In genomic region chr11:128520886-128521696, GRCh38 we compare ENCODE assay signal across 8 cellular contexts.
DNase-seq lines count a peak whose midpoint lies in the region; ATAC-seq and TF ChIP-seq lines count a peak whose summit lies in the region.

No MANE protein-coding gene starts in this region.

- intact Hi-C loops in heart right ventricle (cut with DNase I) (loop anchor here in 4 of 10 donors (5.0 to 10.0 kb wide), 6 partner anchors 34 to 229 kb away; partner anchors contain the start of gene ETS1 (in 1 of the 4)), left cardiac atrium (cut with DNase I) (loop anchor here in 1 of 2 donors (5.0 to 10.0 kb wide), 2 partner anchors 54 to 104 kb away; no protein-coding TSS in a partner anchor), adrenal gland (cut with DNase I) (no loop called here), right lobe of liver (cut with DNase I) (no loop called here)

- TF ChIP-seq CTCF in heart right ventricle (IDR thresholded peaks at IDR 0.05) (no peak), adrenal gland (IDR thresholded peaks at IDR 0.05) (no peak), right lobe of liver (IDR thresholded peaks at IDR 0.05) (no peak), upper lobe of left lung (IDR thresholded peaks at IDR 0.05) (peak in 1 of 6 experiments; percentile 1)

- H3K27me3 ChIP-seq in heart right ventricle (no peaks in the 10 kb centered on the region), adrenal gland (no peaks in the 10 kb centered on the region), right lobe of liver (no peaks in the 10 kb centered on the region), upper lobe of left lung (no peaks in the 10 kb centered on the region)

- H3K4me1 ChIP-seq in heart right ventricle (peaks cover 16 to 81% (median 66%) of the 10 kb centered on the region in 9 donors), adrenal gland (replicated peaks in 1 of 2) (peaks cover 13 to 15% of the 10 kb centered on the region in 2 donors), right lobe of liver (peaks cover 0 to 6% (median 0%) of the 10 kb centered on the region in 4 donors), upper lobe of left lung (peaks cover 36 to 53% (median 42%) of the 10 kb centered on the region in 4 donors)

- WGBS in heart right ventricle, 2 donors = 5% methylated on average over 12 of the region's 12 CpGs
- WGBS in adrenal gland, 4 donors = 27 to 37% (median 33%) methylated on average over 12 of the region's 12 CpGs
- WGBS in right lobe of liver (ENCODE audit: insufficient coverage, low coverage, low lambda C conversion rate, missing lambda C conversion rate) = 24% methylated on average over 5 of the region's 12 CpGs
- WGBS in upper lobe of left lung, 2 donors = 8 to 9% methylated on average over 12 of the region's 12 CpGs

- no peak for TF ChIP-seq EP300 in upper lobe of left lung (IDR thresholded peaks at IDR 0.05)

- DNase-seq in heart right ventricle (no peak), left cardiac atrium (no peak), adrenal gland (no peak), right lobe of liver (peak in 1 of 3 donors; percentile 54), upper lobe of left lung (no peak), DMS153 (lab: John Stamatoyannopoulos, UW) (no peak), LoVo (ENCODE audit: low spot score) (no peak)

- TF ChIP-seq POLR2A in adrenal gland (IDR thresholded peaks at IDR 0.05) (no peak), right lobe of liver (IDR thresholded peaks at IDR 0.05) (no peak), upper lobe of left lung (IDR thresholded peaks at IDR 0.05) (no peak)

- H3K27ac ChIP-seq in heart right ventricle = peak overlapping the region; percentile 91 to 99 (median 98)
- H3K27ac ChIP-seq in adrenal gland = peak overlapping the region in 4 of 5 donors; percentile 68 to 95 (median 91)
- peak overlapping the region; percentile 81 to 93 (median 87) for H3K27ac ChIP-seq in right lobe of liver
- H3K27ac ChIP-seq in upper lobe of left lung = peak overlapping the region; percentile 93 to 98 (median 98)

- ATAC-seq in heart right ventricle (no peak), left cardiac atrium (no peak), right lobe of liver (no peak), upper lobe of left lung (ENCODE audit: low FRiP score in 2 of 2) (no peak), HG03457 (IDR thresholded peaks at IDR 0.05; ENCODE audit: unreplicated experiment) (no peak)

- H3K36me3 ChIP-seq in heart right ventricle = peaks cover 0 to 16% (median 0%) of the 10 kb centered on the region in 9 donors
- H3K36me3 ChIP-seq in adrenal gland (replicated peaks in 1 of 2) = no peaks in the 10 kb centered on the region
- no peaks in the 10 kb centered on the region for H3K36me3 ChIP-seq in right lobe of liver
- H3K36me3 ChIP-seq in upper lobe of left lung = no peaks in the 10 kb centered on the region

- H3K9me3 ChIP-seq in heart right ventricle (no peaks in the 10 kb centered on the region), adrenal gland (replicated peaks in 1 of 3) (no peaks in the 10 kb centered on the region), right lobe of liver (no peaks in the 10 kb centered on the region), upper lobe of left lung (no peaks in the 10 kb centered on the region)

- H3K4me3 ChIP-seq in heart right ventricle (peak overlapping the region; percentile 67 to 92 (median 81)), adrenal gland (peak overlapping the region in 2 of 4 donors; percentile 55 to 90), right lobe of liver (peak overlapping the region; percentile 59 to 67 (median 66)), upper lobe of left lung (peak overlapping the region; percentile 52 to 79 (median 64))
